9 cellular contexts compared by ENCODE assay signal in the genomic region with DNA sequence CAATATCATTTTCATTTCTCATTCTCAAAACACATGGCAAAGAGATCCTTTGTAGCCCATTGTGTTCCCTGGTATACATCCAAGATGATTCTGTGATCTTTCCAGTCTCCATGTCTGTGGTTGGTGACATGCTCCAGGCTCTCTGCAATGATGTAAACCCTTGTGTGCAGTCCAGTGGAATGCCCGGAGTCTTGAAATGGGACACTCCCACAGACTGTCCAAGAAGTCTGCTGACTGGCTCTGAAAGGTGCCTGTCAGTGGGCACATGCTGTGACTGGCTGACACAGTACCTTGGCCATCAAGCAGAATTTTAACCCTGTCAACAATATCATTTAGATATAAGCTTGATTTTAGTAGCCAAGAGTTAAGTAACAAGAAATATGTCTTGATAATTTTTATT.
DNase-seq lines count a peak whose midpoint lies in the region; ATAC-seq, FAIRE-seq and TF ChIP-seq lines count a peak whose summit lies in the region.
"Had no signal": no experiment of that assay in that cellular context is flagged by ENCODE, and none has a peak within 500 bp of the region (broad histone marks: within the 10 kb centered on the region; RNA-seq: fewer than 3 reads in every experiment).

No MANE protein-coding gene starts in this region.

- H3K27me3 ChIP-seq in kidney epithelial cell (ENCODE audit: control insufficient read depth, insufficient read depth, low read length) = no peaks in the 10 kb centered on the region
- H3K27me3 ChIP-seq in thoracic aorta (replicated peaks; ENCODE audit: insufficient read depth) = no peaks in the 10 kb centered on the region

- no peaks in the 10 kb centered on the region for H3K9me3 ChIP-seq in thoracic aorta

- no peak for ATAC-seq in thoracic aorta (ENCODE audit: insufficient number of reproducible peaks, low FRiP score, low read depth)
- no peak for ATAC-seq in GM21528 (IDR thresholded peaks at IDR 0.05; ENCODE audit: low FRiP score, unreplicated experiment)
- no peak for ATAC-seq in GM21723 (IDR thresholded peaks at IDR 0.05; ENCODE audit: unreplicated experiment)

- no peaks in the 10 kb centered on the region for H3K36me3 ChIP-seq in kidney epithelial cell (ENCODE audit: control insufficient read depth, insufficient read depth, low read length)
- no peaks in the 10 kb centered on the region for H3K36me3 ChIP-seq in thoracic aorta

- no peak overlapping the region for H3K4me3 ChIP-seq in kidney epithelial cell (ENCODE audit: low read depth, low read length)
- H3K4me3 ChIP-seq in thoracic aorta = no peak overlapping the region

- no peak for FAIRE-seq in HTR-8/SVneo (lab: Jason Lieb, UNC)

- peaks cover 0 to 18% of the 10 kb centered on the region in 2 donors for H3K4me1 ChIP-seq in thoracic aorta (ENCODE audit: control insufficient read depth in 1 of 2, low read depth in 2 of 2)

- no peak overlapping the region for H3K27ac ChIP-seq in thoracic aorta

- DNase-seq in HTR-8/SVneo (ENCODE audit: insufficient read length, low spot score) (peak; percentile 30), cerebellar cortex (ENCODE audit: low spot score) (peak; percentile 78), kidney epithelial cell (ENCODE audit: low read depth) (peak; percentile 42), thoracic aorta (ENCODE audit: low spot score) (peak; percentile 31), NCI-H1092 (lab: John Stamatoyannopoulos, UW) (no peak), DMS153 treated with DMSO at 0.1 percent for 48 hours (lab: John Stamatoyannopoulos, UW; ENCODE audit: unreplicated experiment) (no peak)
- DNase-seq: T-helper 9 cell had no signal

- TF ChIP-seq CTCF in kidney epithelial cell (IDR thresholded peaks at IDR 0.05; ENCODE audit: insufficient read depth, low read length, poor library complexity, severe bottlenecking) = no peak
- TF ChIP-seq CTCF in thoracic aorta (IDR thresholded peaks at IDR 0.05) = no peak

Comparison
In these comparisons a context has a peak if more than half of its experiments do, and no peak if none do; other contexts are left out.
1. DNase-seq: peak in HTR-8/SVneo (single experiment), cerebellar cortex (single experiment), kidney epithelial cell (single experiment) and thoracic aorta (single experiment); none in NCI-H1092 (single experiment) and DMS153 treated with DMSO at 0.1 percent for 48 hours (single experiment).